In genomic region chr17:21702521-21702920, GRCh38 we compare ENCODE assay signal across 15 cellular contexts. TPM values are rescaled to one million over a fixed set of nuclear protein-coding genes. Genes with fewer than 3 reads are reported as not detected.
"Had no signal": no experiment of that assay in that cellular context is flagged by ENCODE, and none has a peak within 500 bp of the region (broad histone marks: within the 10 kb centered on the region; RNA-seq: fewer than 3 reads in every experiment).

No MANE protein-coding gene starts in this region.

RNA-seq across cellular contexts. Expression of gene KCNJ18, which starts 10.2 kb away (rescaled TPM):
- total RNA-seq: activated B cell treated with CpG ODN at 0.5 μM for 24 hours; activated CD4-positive, alpha-beta memory T cell treated with anti-CD3 and anti-CD28 coated beads for 36 hours; activated CD4-positive, alpha-beta memory T cell treated with anti-CD3 and anti-CD28 coated beads, Interleukin-2, amount 10 ng/mL, durations not matched to agents 7 days and 5 days; activated CD4-positive, alpha-beta T cell treated with anti-CD3 and anti-CD28 coated beads for 36 hours; activated CD4-positive, alpha-beta T cell treated with anti-CD3 and anti-CD28 coated beads, Interleukin-2, amount 10 ng/mL, durations not matched to agents 24 days and 14 days; activated CD4-positive, alpha-beta T cell treated with anti-CD3 and anti-CD28 coated beads, Interleukin-2, amount 10 ng/mL, durations not matched to agents 7 days and 5 days; activated CD8-positive, alpha-beta memory T cell treated with anti-CD3 and anti-CD28 coated beads for 36 hours; activated CD8-positive, alpha-beta memory T cell treated with anti-CD3 and anti-CD28 coated beads, Interleukin-2, amount 10 ng/mL, durations not matched to agents 7 days and 5 days; activated CD8-positive, alpha-beta T cell treated with anti-CD3 and anti-CD28 coated beads for 36 hours; activated CD8-positive, alpha-beta T cell treated with anti-CD3 and anti-CD28 coated beads, Interleukin-2, amount 10 ng/mL, durations not matched to agents 7 days and 5 days; T-cell; T-helper 1 cell treated with Interleukin-12 subunit alpha and Interleukin-12 subunit beta and Interleukin-4 antibody, amounts not matched to agents 30 ng/mL and 1 ng/mL, for 36 hours; T-helper 17 cell; T-helper 2 cell treated with Interferon-gamma antibody and Interleukin-4, amounts not matched to agents 100 ng/mL and 5 ng/mL, for 36 hours; WTC11 had no signal
